ENCODE assay signal across 14 cellular contexts in genomic region chr10:124600051-124600880, GRCh38.
"Had no signal": no experiment of that assay in that cellular context is flagged by ENCODE, and none has a peak within 500 bp of the region (broad histone marks: within the 10 kb centered on the region; RNA-seq: fewer than 3 reads in every experiment).

No MANE protein-coding gene starts in this region.

- H3K4me3 Mint-ChIP-seq: activated CD4-positive, alpha-beta memory T cell treated with anti-CD3 and anti-CD28 coated beads for 36 hours; activated naive CD8-positive, alpha-beta T cell treated with anti-CD3 and anti-CD28 coated beads, Interleukin-2, amount 50 U/mL, for 24 hours; activated T-cell treated with anti-CD3 and anti-CD28 coated beads, Interleukin-2, amount 50 U/mL, for 72 hours had no signal

- H3K27ac ChIP-seq: ascending aorta, colonic mucosa, heart right ventricle, right lobe of liver, thoracic aorta had no signal

- H3K36me3 Mint-ChIP-seq: activated CD4-positive, alpha-beta memory T cell treated with anti-CD3 and anti-CD28 coated beads for 36 hours had no signal

- H3K9me3 Mint-ChIP-seq: activated CD4-positive, alpha-beta memory T cell treated with anti-CD3 and anti-CD28 coated beads for 36 hours; activated naive CD8-positive, alpha-beta T cell treated with anti-CD3 and anti-CD28 coated beads, Interleukin-2, amount 50 U/mL, for 24 hours; activated T-cell treated with anti-CD3 and anti-CD28 coated beads, Interleukin-2, amount 50 U/mL, for 72 hours had no signal

- H3K4me1 ChIP-seq: ascending aorta, colonic mucosa, heart right ventricle had no signal

- H3K27ac Mint-ChIP-seq: activated CD4-positive, alpha-beta memory T cell treated with anti-CD3 and anti-CD28 coated beads for 36 hours; activated naive CD8-positive, alpha-beta T cell treated with anti-CD3 and anti-CD28 coated beads, Interleukin-2, amount 50 U/mL, for 24 hours; activated T-cell treated with anti-CD3 and anti-CD28 coated beads, Interleukin-2, amount 50 U/mL, for 72 hours had no signal

- H3K9me3 ChIP-seq: ascending aorta, colonic mucosa, heart right ventricle, right lobe of liver, thoracic aorta had no signal

- DNase-seq: activated CD4-positive, alpha-beta memory T cell treated with anti-CD3 and anti-CD28 coated beads for 36 hours; activated naive CD4-positive, alpha-beta T cell; activated naive CD8-positive, alpha-beta T cell treated with anti-CD3 and anti-CD28 coated beads, Interleukin-2, amount 50 U/mL, for 24 hours; activated T-cell treated with anti-CD3 and anti-CD28 coated beads, Interleukin-2, amount 50 U/mL, for 72 hours; colonic mucosa; effector CD8-positive, alpha-beta T cell; stimulated activated CD4-positive, alpha-beta T cell treated with anti-CD3 and anti-CD28 coated beads, Interleukin-1b, Interleukin-23, amount 100 ng/mL, for 48 hours; stimulated activated naive CD4-positive, alpha-beta T cell treated with Interleukin-2 at 50 U/mL for 16 hours; SW 1271; T-helper 9 cell had no signal

- ATAC-seq: activated naive CD8-positive, alpha-beta T cell treated with anti-CD3 and anti-CD28 coated beads, Interleukin-2, amount 50 U/mL, for 24 hours; activated T-cell treated with anti-CD3 and anti-CD28 coated beads, Interleukin-2, amount 50 U/mL, for 72 hours; heart right ventricle; right lobe of liver had no signal

- H3K36me3 ChIP-seq: ascending aorta, colonic mucosa, heart right ventricle, right lobe of liver, thoracic aorta had no signal

- H3K27me3 Mint-ChIP-seq: activated CD4-positive, alpha-beta memory T cell treated with anti-CD3 and anti-CD28 coated beads for 36 hours; activated naive CD8-positive, alpha-beta T cell treated with anti-CD3 and anti-CD28 coated beads, Interleukin-2, amount 50 U/mL, for 24 hours had no signal

- H3K27me3 ChIP-seq: ascending aorta, colonic mucosa, heart right ventricle, right lobe of liver had no signal

- H3K4me3 ChIP-seq: ascending aorta, colonic mucosa, heart right ventricle, right lobe of liver, thoracic aorta had no signal
